In the genomic region with DNA sequence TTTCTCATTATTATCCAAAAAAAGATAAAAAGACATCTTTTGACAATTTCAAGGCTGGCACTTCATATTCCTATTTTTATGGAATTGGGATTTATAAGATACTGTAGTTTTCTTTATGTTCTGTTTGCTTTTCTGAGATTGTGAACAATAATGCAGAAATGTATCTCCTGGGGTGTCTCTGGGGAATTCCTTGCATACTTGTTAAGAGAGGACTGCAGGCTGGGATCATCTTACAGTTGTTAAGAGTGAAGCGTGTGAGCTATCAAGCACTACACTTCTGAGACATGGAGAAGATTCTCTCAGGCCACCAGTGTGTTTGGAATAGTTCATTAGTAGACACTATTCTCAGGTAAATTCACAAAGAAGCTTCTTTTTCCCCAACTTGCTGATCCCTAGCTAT, we compare ENCODE assay signal across 15 cellular contexts.
A peak's percentile ranks its signal among the peaks of the same experiment; 100 is the strongest.
DNase-seq lines count a peak whose midpoint lies in the region; FAIRE-seq and TF ChIP-seq lines count a peak whose summit lies in the region.
"Had no signal": no experiment of that assay in that cellular context is flagged by ENCODE, and none has a peak within 500 bp of the region (broad histone marks: within the 10 kb centered on the region; RNA-seq: fewer than 3 reads in every experiment).

No MANE protein-coding gene starts in this region.

- H4K8ac ChIP-seq in H9 (replicated peaks; ENCODE audit: insufficient read length, low read depth, low read length): no peak overlapping the region

- H4K91ac ChIP-seq in H9 (ENCODE audit: insufficient read length, low read depth, low read length): no peak overlapping the region

- H3K4me2 ChIP-seq in H9 (ENCODE audit: insufficient read depth, insufficient read length, low read length): no peak overlapping the region

- no peak for FAIRE-seq in D721Med (lab: Jason Lieb, UNC)

- no peak overlapping the region for H3T11ph ChIP-seq in H9 (ENCODE audit: low read length)

- no peak overlapping the region for H3K56ac ChIP-seq in H9 (ENCODE audit: insufficient read length, low read depth, low read length)

- no peak overlapping the region for H2BK120ac ChIP-seq in H9 (ENCODE audit: low read depth, low read length, poor library complexity, severe bottlenecking)

- no peak overlapping the region for H2BK15ac ChIP-seq in H9 (ENCODE audit: low read depth, low read length)

- POLR2A ChIA-PET in activated CD4-positive, alpha-beta T cell treated with anti-CD3 and anti-CD28 coated beads, Interleukin-2, amount 10 ng/mL, durations not matched to agents 7 days and 5 days (lab: Charles Lee): no interaction called here

- H3K36me3 Mint-ChIP-seq in H9 (ENCODE audit: insufficient read depth in 1 of 3, low read depth in 3 of 3): peaks cover 5 to 30% (median 11%) of the 10 kb centered on the region in 3 experiments
- no peaks in the 10 kb centered on the region for H3K36me3 Mint-ChIP-seq in activated CD4-positive, alpha-beta T cell treated with anti-CD3 and anti-CD28 coated beads, Interleukin-2, amount 10 ng/mL, durations not matched to agents 7 days and 5 days (ENCODE audit: low read depth)
- H3K36me3 Mint-ChIP-seq: type B pancreatic cell had no signal

- no peak overlapping the region for H3K14ac ChIP-seq in H9 (ENCODE audit: insufficient read depth, low read length)

- H2BK20ac ChIP-seq in H9 (ENCODE audit: low read depth, low read length, poor library complexity, severe bottlenecking): no peak overlapping the region

- H3K9me3 ChIP-seq in H9 (ENCODE audit: control insufficient read depth, low read depth, low read length): no peaks in the 10 kb centered on the region
- H3K9me3 ChIP-seq: body of pancreas, SJSA1 had no signal

- no peak overlapping the region for H2AK5ac ChIP-seq in H9 (ENCODE audit: insufficient read length, low read length)

- H2AFZ ChIP-seq in H9 (ENCODE audit: low read length): peak overlapping the region; percentile 49

- H3K9ac ChIP-seq in H9 (ENCODE audit: extremely low read depth, insufficient read length, low read length): no peak overlapping the region

- H3K23me2 ChIP-seq in H9 (ENCODE audit: insufficient read length, low read depth, low read length, poor library complexity, severe bottlenecking): no peaks in the 10 kb centered on the region

- H4K5ac ChIP-seq in H9 (ENCODE audit: insufficient read length, low read depth, low read length): no peak overlapping the region

- H3K27ac Mint-ChIP-seq in H9: peak overlapping the region; percentile 76 to 79 (median 78); a peak in 5 of 7 replicates
- no peak overlapping the region for H3K27ac Mint-ChIP-seq in activated CD4-positive, alpha-beta T cell treated with anti-CD3 and anti-CD28 coated beads, Interleukin-2, amount 10 ng/mL, durations not matched to agents 7 days and 5 days
- H3K27ac Mint-ChIP-seq: activated B cell treated with CpG ODN at 0.5 μM for 24 hours, type B pancreatic cell had no signal

- CTCF ChIA-PET in activated CD4-positive, alpha-beta T cell treated with anti-CD3 and anti-CD28 coated beads, Interleukin-2, amount 10 ng/mL, durations not matched to agents 7 days and 5 days (lab: Charles Lee): no interaction called here

- H3K23ac ChIP-seq in H9 (ENCODE audit: insufficient read length, low read depth, low read length): no peak overlapping the region

- WGBS in H9 (ENCODE audit: extremely low coverage, insufficient read length, low lambda C conversion rate): no CpG with 5 or more reads among the region's 1 CpG

- no peaks in the 10 kb centered on the region; the same call in 1 of the 2 replicates for H3K4me1 ChIP-seq in H9 (ENCODE audit: insufficient read depth, low read length)
- H3K4me1 ChIP-seq: SJSA1 had no signal

- H4K20me1 ChIP-seq in H9 (ENCODE audit: control insufficient read depth, insufficient read depth, insufficient read length): no peaks in the 10 kb centered on the region

- H3K4ac ChIP-seq in H9 (ENCODE audit: low read depth, low read length): no peak overlapping the region

- H3K79me1 ChIP-seq in H9 (ENCODE audit: insufficient read depth, low read depth, low read length, poor library complexity, severe bottlenecking): no peaks in the 10 kb centered on the region

- H3K27ac ChIP-seq in H9 (ENCODE audit: insufficient read length, low read depth, low read length): no peak overlapping the region
- H3K27ac ChIP-seq: body of pancreas, SJSA1 had no signal

- H3K27me3 ChIP-seq in H9 (ENCODE audit: insufficient read depth, low read length): no peaks in the 10 kb centered on the region
- H3K27me3 ChIP-seq: body of pancreas, SJSA1 had no signal

- H3K4me1 Mint-ChIP-seq in H9: peaks cover 26 to 38% of the 10 kb centered on the region in 2 experiments
- no peaks in the 10 kb centered on the region for H3K4me1 Mint-ChIP-seq in activated CD4-positive, alpha-beta T cell treated with anti-CD3 and anti-CD28 coated beads, Interleukin-2, amount 10 ng/mL, durations not matched to agents 7 days and 5 days
- H3K4me1 Mint-ChIP-seq: activated B cell treated with CpG ODN at 0.5 μM for 24 hours had no signal

- no peaks in the 10 kb centered on the region for H3K27me3 Mint-ChIP-seq in H9 (ENCODE audit: low read depth)
- peaks cover 2% of the 10 kb centered on the region for H3K27me3 Mint-ChIP-seq in activated CD4-positive, alpha-beta T cell treated with anti-CD3 and anti-CD28 coated beads, Interleukin-2, amount 10 ng/mL, durations not matched to agents 7 days and 5 days
- H3K27me3 Mint-ChIP-seq: activated B cell treated with CpG ODN at 0.5 μM for 24 hours, type B pancreatic cell had no signal

- no peak overlapping the region for H3K18ac ChIP-seq in H9 (ENCODE audit: insufficient read length, low read depth, low read length)

- TF ChIP-seq CTCF in H9 (conservative IDR thresholded peaks at IDR 0.05): no peak
- no peak for TF ChIP-seq CTCF in D721Med (IDR thresholded peaks at IDR 0.05; ENCODE audit: insufficient read depth, missing control alignments)

- H3K4me3 Mint-ChIP-seq in H9: no peak overlapping the region
- no peak overlapping the region for H3K4me3 Mint-ChIP-seq in activated CD4-positive, alpha-beta T cell treated with anti-CD3 and anti-CD28 coated beads, Interleukin-2, amount 10 ng/mL, durations not matched to agents 7 days and 5 days
- H3K4me3 Mint-ChIP-seq: activated B cell treated with CpG ODN at 0.5 μM for 24 hours, type B pancreatic cell had no signal

- no peak overlapping the region for H2BK5ac ChIP-seq in H9 (ENCODE audit: insufficient read length, low read length)

- peak overlapping the region; percentile 51 for H2BK12ac ChIP-seq in H9 (ENCODE audit: insufficient read length, low read depth, low read length)

- DNase-seq in A172 (ENCODE audit: low spot score) (peak; percentile 2), H9 (no peak), T1000 (lab: John Stamatoyannopoulos, UW) (peak; percentile 3), hepatic stellate cell (ENCODE audit: low spot score) (peak; percentile 54), D721Med (ENCODE audit: insufficient read length, low spot score) (no peak)
- no peak for DNase-seq in stimulated activated CD8-positive, alpha-beta memory T cell treated with anti-CD3 and anti-CD28 coated beads, Interleukin-4, amount 100 ng/mL, for 48 hours
- no peak for DNase-seq in activated CD4-positive, alpha-beta T cell treated with anti-CD3 and anti-CD28 coated beads, Interleukin-2, amount 10 ng/mL, durations not matched to agents 7 days and 5 days
- no peak for DNase-seq in stimulated activated CD4-positive, alpha-beta T cell treated with anti-CD3 and anti-CD28 coated beads, Interleukin-15, amount 100 ng/mL, for 24 hours
- DNase-seq: activated B cell treated with CpG ODN at 0.5 μM for 24 hours; activated T-cell treated with anti-CD3 and anti-CD28 coated beads, Interleukin-2, amount 50 U/mL, for 1 hour; AML-193; body of pancreas; islet precursor cell had no signal

- H3K9me3 Mint-ChIP-seq in H9: peaks cover 7 to 9% of the 10 kb centered on the region in 2 experiments; a peak in 3 of 5 replicates
- H3K9me3 Mint-ChIP-seq in activated CD4-positive, alpha-beta T cell treated with anti-CD3 and anti-CD28 coated beads, Interleukin-2, amount 10 ng/mL, durations not matched to agents 7 days and 5 days: no peaks in the 10 kb centered on the region
- H3K9me3 Mint-ChIP-seq: activated B cell treated with CpG ODN at 0.5 μM for 24 hours had no signal

- no peaks in the 10 kb centered on the region for H3K79me2 ChIP-seq in H9 (ENCODE audit: insufficient read depth, low read length)

Comparison
In these comparisons a context has a peak if more than half of its experiments do, and no peak if none do; other contexts are left out.
1. DNase-seq: peak in A172 (single experiment), T1000 (single experiment) and hepatic stellate cell (single experiment); none in H9 (single experiment), stimulated activated CD8-positive, alpha-beta memory T cell treated with anti-CD3 and anti-CD28 coated beads, Interleukin-4, amount 100 ng/mL, for 48 hours (single experiment), D721Med (single experiment), activated CD4-positive, alpha-beta T cell treated with anti-CD3 and anti-CD28 coated beads, Interleukin-2, amount 10 ng/mL, durations not matched to agents 7 days and 5 days (single experiment) and stimulated activated CD4-positive, alpha-beta T cell treated with anti-CD3 and anti-CD28 coated beads, Interleukin-15, amount 100 ng/mL, for 24 hours (single experiment).